ENCODE assay signal across 12 cellular contexts in genomic region chr15:39411102-39411989, GRCh38.
DNase-seq lines count a peak whose midpoint lies in the region; ATAC-seq lines count a peak whose summit lies in the region.
"Had no signal": no experiment of that assay in that cellular context is flagged by ENCODE, and none has a peak within 500 bp of the region (broad histone marks: within the 10 kb centered on the region; RNA-seq: fewer than 3 reads in every experiment).

No MANE protein-coding gene starts in this region.

- H3K27me3 ChIP-seq in H7 (ENCODE audit: control insufficient read depth, insufficient read depth, low read length), result no peaks in the 10 kb centered on the region

- DNase-seq in activated T-cell treated with anti-CD3 and anti-CD28 coated beads, Interleukin-2, amount 50 U/mL, for 4 hours, result no peak
- DNase-seq in activated T-cell treated with anti-CD3 and anti-CD28 coated beads, Interleukin-2, amount 50 U/mL, for 24 hours, result no peak
- peak; percentile 97 for DNase-seq in NOMO-1 treated with DMSO at 0.1 percent for 48 hours (lab: John Stamatoyannopoulos, UW; ENCODE audit: unreplicated experiment)
- no peak for DNase-seq in T1000 (lab: John Stamatoyannopoulos, UW)
- DNase-seq in H7, result no peak
- DNase-seq in NCI-H2227 treated with DMSO at 0.1 percent for 48 hours (lab: John Stamatoyannopoulos, UW), result no peak
- DNase-seq: activated CD4-positive, alpha-beta T cell treated with anti-CD3 and anti-CD28 coated beads for 1 hour; psoas muscle had no signal

- H3K27me3 Mint-ChIP-seq in activated T-cell treated with anti-CD3 and anti-CD28 coated beads, Interleukin-2, amount 50 U/mL, for 4 hours (ENCODE audit: low read depth), result peaks cover 17% of the 10 kb centered on the region
- peaks cover 54% of the 10 kb centered on the region for H3K27me3 Mint-ChIP-seq in activated T-cell treated with anti-CD3 and anti-CD28 coated beads, Interleukin-2, amount 50 U/mL, for 24 hours
- H3K27me3 Mint-ChIP-seq in stimulated activated memory B cell treated with anti-CD40 and anti-IgM and Interleukin-4, amounts not matched to agents 10 μg/mL and 1 μg/mL and 100 μg/mL, for 72 hours, result no peaks in the 10 kb centered on the region
- H3K27me3 Mint-ChIP-seq: IgD-negative memory B cell had no signal

- no peaks in the 10 kb centered on the region for H3K36me3 ChIP-seq in H7 (replicated peaks; ENCODE audit: control insufficient read depth, insufficient read depth, low read length)

- no peak overlapping the region for H3K27ac Mint-ChIP-seq in activated T-cell treated with anti-CD3 and anti-CD28 coated beads, Interleukin-2, amount 50 U/mL, for 24 hours
- no peak overlapping the region for H3K27ac Mint-ChIP-seq in stimulated activated memory B cell treated with anti-CD40 and anti-IgM and Interleukin-4, amounts not matched to agents 10 μg/mL and 1 μg/mL and 100 μg/mL, for 72 hours
- H3K27ac Mint-ChIP-seq: IgD-negative memory B cell, type B pancreatic cell had no signal

- ATAC-seq in activated T-cell treated with anti-CD3 and anti-CD28 coated beads, Interleukin-2, amount 50 U/mL, for 4 hours, result peak; percentile 76 to 83
- peak; percentile 98 for ATAC-seq in HG02884 (IDR thresholded peaks at IDR 0.05; ENCODE audit: unreplicated experiment)
- peak; percentile 60 for ATAC-seq in stimulated activated memory B cell treated with anti-CD40 and anti-IgM and Interleukin-4, amounts not matched to agents 10 μg/mL and 1 μg/mL and 100 μg/mL, for 72 hours
- ATAC-seq: psoas muscle had no signal

- H3K4me1 Mint-ChIP-seq in activated T-cell treated with anti-CD3 and anti-CD28 coated beads, Interleukin-2, amount 50 U/mL, for 4 hours (ENCODE audit: low read depth), result peaks cover 4% of the 10 kb centered on the region
- peaks cover 14% of the 10 kb centered on the region for H3K4me1 Mint-ChIP-seq in activated T-cell treated with anti-CD3 and anti-CD28 coated beads, Interleukin-2, amount 50 U/mL, for 24 hours (ENCODE audit: low read depth)
- peaks cover 4% of the 10 kb centered on the region for H3K4me1 Mint-ChIP-seq in stimulated activated memory B cell treated with anti-CD40 and anti-IgM and Interleukin-4, amounts not matched to agents 10 μg/mL and 1 μg/mL and 100 μg/mL, for 72 hours
- H3K4me1 Mint-ChIP-seq: IgD-negative memory B cell had no signal

- H3K36me3 Mint-ChIP-seq in activated T-cell treated with anti-CD3 and anti-CD28 coated beads, Interleukin-2, amount 50 U/mL, for 4 hours (ENCODE audit: insufficient read depth), result no peaks in the 10 kb centered on the region
- H3K36me3 Mint-ChIP-seq in activated T-cell treated with anti-CD3 and anti-CD28 coated beads, Interleukin-2, amount 50 U/mL, for 24 hours (ENCODE audit: low read depth), result no peaks in the 10 kb centered on the region
- no peaks in the 10 kb centered on the region for H3K36me3 Mint-ChIP-seq in stimulated activated memory B cell treated with anti-CD40 and anti-IgM and Interleukin-4, amounts not matched to agents 10 μg/mL and 1 μg/mL and 100 μg/mL, for 72 hours
- H3K36me3 Mint-ChIP-seq: IgD-negative memory B cell, type B pancreatic cell had no signal

- H3K9me3 Mint-ChIP-seq in activated T-cell treated with anti-CD3 and anti-CD28 coated beads, Interleukin-2, amount 50 U/mL, for 4 hours, result no peaks in the 10 kb centered on the region
- no peaks in the 10 kb centered on the region for H3K9me3 Mint-ChIP-seq in activated T-cell treated with anti-CD3 and anti-CD28 coated beads, Interleukin-2, amount 50 U/mL, for 24 hours
- no peaks in the 10 kb centered on the region for H3K9me3 Mint-ChIP-seq in stimulated activated memory B cell treated with anti-CD40 and anti-IgM and Interleukin-4, amounts not matched to agents 10 μg/mL and 1 μg/mL and 100 μg/mL, for 72 hours
- H3K9me3 Mint-ChIP-seq: IgD-negative memory B cell, type B pancreatic cell had no signal

- no peak overlapping the region for H3K4me3 Mint-ChIP-seq in activated T-cell treated with anti-CD3 and anti-CD28 coated beads, Interleukin-2, amount 50 U/mL, for 4 hours
- H3K4me3 Mint-ChIP-seq in activated T-cell treated with anti-CD3 and anti-CD28 coated beads, Interleukin-2, amount 50 U/mL, for 24 hours, result no peak overlapping the region
- H3K4me3 Mint-ChIP-seq in stimulated activated memory B cell treated with anti-CD40 and anti-IgM and Interleukin-4, amounts not matched to agents 10 μg/mL and 1 μg/mL and 100 μg/mL, for 72 hours, result no peak overlapping the region
- H3K4me3 Mint-ChIP-seq: IgD-negative memory B cell, type B pancreatic cell had no signal

- no peak overlapping the region for H3K4me3 ChIP-seq in H7 (ENCODE audit: insufficient read depth, low read depth, low read length)
- H3K4me3 ChIP-seq: psoas muscle had no signal
